ENCODE assay signal across 8 cellular contexts in genomic region chr9:3528466-3528865, GRCh38. TPM values are rescaled to one million over a fixed set of nuclear protein-coding genes. Genes with fewer than 3 reads are reported as not detected.
DNase-seq lines count a peak whose midpoint lies in the region; ATAC-seq and TF ChIP-seq lines count a peak whose summit lies in the region.

No MANE protein-coding gene starts in this region.

- no peak overlapping the region for H3K27ac ChIP-seq in GM23338 (ENCODE audit: low read depth)

- H3K27me3 Mint-ChIP-seq in GM23338 (ENCODE audit: insufficient read depth, low read depth, poor library complexity), result no peaks in the 10 kb centered on the region
- H3K27me3 Mint-ChIP-seq in activated naive CD4-positive, alpha-beta T cell treated with anti-CD3 and anti-CD28 coated beads, Interleukin-2, amount 50 U/mL, for 24 hours, result no peaks in the 10 kb centered on the region

- peaks cover 33% of the 10 kb centered on the region for H3K4me1 Mint-ChIP-seq in GM23338
- H3K4me1 Mint-ChIP-seq in activated naive CD4-positive, alpha-beta T cell treated with anti-CD3 and anti-CD28 coated beads, Interleukin-2, amount 50 U/mL, for 24 hours, result peaks cover 59% of the 10 kb centered on the region

- no peak for DNase-seq in GM23338 (ENCODE audit: low spot score)
- peak; percentile 39 for DNase-seq in SHP77 treated with DMSO at 0.1 percent for 48 hours (lab: John Stamatoyannopoulos, UW)
- DNase-seq in stimulated activated CD4-positive, alpha-beta T cell treated with anti-CD3 and anti-CD28 coated beads, Interleukin-1b, Interleukin-23, amount 100 ng/mL, for 24 hours (ENCODE audit: low read depth in 4 of 4, low spot score in 1 of 4), result peak in 3 of 4 experiments; percentile 21 to 36 (median 25)
- DNase-seq in dedifferentiated amniotic fluid mesenchymal stem cell (ENCODE audit: extremely low spot score), result no peak
- DNase-seq in epidermal melanocyte (ENCODE audit: insufficient read length, low spot score), result no peak

- H3K9me3 Mint-ChIP-seq in GM23338, result no peaks in the 10 kb centered on the region; the same call in 2 of the 3 replicates
- no peaks in the 10 kb centered on the region for H3K9me3 Mint-ChIP-seq in activated naive CD4-positive, alpha-beta T cell treated with anti-CD3 and anti-CD28 coated beads, Interleukin-2, amount 50 U/mL, for 24 hours

- H3K4me1 ChIP-seq in GM23338 (ENCODE audit: insufficient read depth), result peaks cover 24% of the 10 kb centered on the region

- H3K4me3 Mint-ChIP-seq in GM23338, result peak overlapping the region; percentile 90
- H3K4me3 Mint-ChIP-seq in activated naive CD4-positive, alpha-beta T cell treated with anti-CD3 and anti-CD28 coated beads, Interleukin-2, amount 50 U/mL, for 24 hours, result peak overlapping the region; percentile 98

- no peaks in the 10 kb centered on the region for H3K27me3 ChIP-seq in GM23338 (ENCODE audit: insufficient read depth)

- no peaks in the 10 kb centered on the region for H3K36me3 ChIP-seq in GM23338 (ENCODE audit: insufficient read depth)

- H3K79me2 ChIP-seq in GM23338 (replicated peaks; ENCODE audit: insufficient read depth), result peaks cover 60% of the 10 kb centered on the region

- H3K9me2 ChIP-seq in GM23338 (ENCODE audit: insufficient read depth), result no peaks in the 10 kb centered on the region

- no peak overlapping the region for H2AFZ ChIP-seq in GM23338

- peaks cover 25% of the 10 kb centered on the region for H3K36me3 Mint-ChIP-seq in GM23338 (ENCODE audit: low read depth)
- H3K36me3 Mint-ChIP-seq in activated naive CD4-positive, alpha-beta T cell treated with anti-CD3 and anti-CD28 coated beads, Interleukin-2, amount 50 U/mL, for 24 hours, result peaks cover 3% of the 10 kb centered on the region

- peak overlapping the region; percentile 93 for H3K4me3 ChIP-seq in GM23338

- 0 out of 2 replicates have a peak, but pooled peaks cover 4% of the 10 kb centered on the region for H3F3A ChIP-seq in GM23338 (replicated peaks; ENCODE audit: low read depth)

- peak overlapping the region; percentile 55 for H3K27ac Mint-ChIP-seq in GM23338
- peak overlapping the region; percentile 100 for H3K27ac Mint-ChIP-seq in activated naive CD4-positive, alpha-beta T cell treated with anti-CD3 and anti-CD28 coated beads, Interleukin-2, amount 50 U/mL, for 24 hours

- no peak for ATAC-seq in GM23338
- no peak for ATAC-seq in HG02763 (IDR thresholded peaks at IDR 0.05; ENCODE audit: unreplicated experiment)
- ATAC-seq in GM18873 (IDR thresholded peaks at IDR 0.05; ENCODE audit: low FRiP score, unreplicated experiment), result no peak

- TF ChIP-seq CTCF in GM23338 (conservative IDR thresholded peaks at IDR 0.05; ENCODE audit: low read depth in 2 of 2), result no peak

- H4K20me1 ChIP-seq in GM23338 (replicated peaks; ENCODE audit: insufficient read depth), result no peaks in the 10 kb centered on the region

- peak overlapping the region; percentile 90 for H3K4me2 ChIP-seq in GM23338

TF ChIP-seq in GM23338, 12 proteins besides CTCF, POLR2A, EP300 and RAD21 (continues in another document):
- no peak for TF ChIP-seq NANOG (IDR thresholded peaks at IDR 0.05; ENCODE audit: borderline replicate concordance)
- no peak for TF ChIP-seq ZNF331 (CRISPR knock-in tag; IDR thresholded peaks at IDR 0.05; ENCODE audit: low read depth)
- no peak for TF ChIP-seq CREB1 (CRISPR knock-in tag; IDR thresholded peaks at IDR 0.05; ENCODE audit: low read depth)
- no peak for TF ChIP-seq EZH2phosphoT487 (IDR thresholded peaks at IDR 0.05; ENCODE audit: unreplicated experiment)
- TF ChIP-seq EZH2 (IDR thresholded peaks at IDR 0.05; ENCODE audit: low read depth, unreplicated experiment), result no peak
- TF ChIP-seq, protein P1, sequence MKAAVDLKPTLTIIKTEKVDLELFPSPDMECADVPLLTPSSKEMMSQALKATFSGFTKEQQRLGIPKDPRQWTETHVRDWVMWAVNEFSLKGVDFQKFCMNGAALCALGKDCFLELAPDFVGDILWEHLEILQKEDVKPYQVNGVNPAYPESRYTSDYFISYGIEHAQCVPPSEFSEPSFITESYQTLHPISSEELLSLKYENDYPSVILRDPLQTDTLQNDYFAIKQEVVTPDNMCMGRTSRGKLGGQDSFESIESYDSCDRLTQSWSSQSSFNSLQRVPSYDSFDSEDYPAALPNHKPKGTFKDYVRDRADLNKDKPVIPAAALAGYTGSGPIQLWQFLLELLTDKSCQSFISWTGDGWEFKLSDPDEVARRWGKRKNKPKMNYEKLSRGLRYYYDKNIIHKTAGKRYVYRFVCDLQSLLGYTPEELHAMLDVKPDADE (IDR thresholded peaks at IDR 0.05), result no peak
- no peak for TF ChIP-seq POLR2AphosphoS5 (IDR thresholded peaks at IDR 0.05; ENCODE audit: low read depth)
- TF ChIP-seq JUNB (IDR thresholded peaks at IDR 0.05; ENCODE audit: unreplicated experiment), result no peak
- TF ChIP-seq, protein P2, sequence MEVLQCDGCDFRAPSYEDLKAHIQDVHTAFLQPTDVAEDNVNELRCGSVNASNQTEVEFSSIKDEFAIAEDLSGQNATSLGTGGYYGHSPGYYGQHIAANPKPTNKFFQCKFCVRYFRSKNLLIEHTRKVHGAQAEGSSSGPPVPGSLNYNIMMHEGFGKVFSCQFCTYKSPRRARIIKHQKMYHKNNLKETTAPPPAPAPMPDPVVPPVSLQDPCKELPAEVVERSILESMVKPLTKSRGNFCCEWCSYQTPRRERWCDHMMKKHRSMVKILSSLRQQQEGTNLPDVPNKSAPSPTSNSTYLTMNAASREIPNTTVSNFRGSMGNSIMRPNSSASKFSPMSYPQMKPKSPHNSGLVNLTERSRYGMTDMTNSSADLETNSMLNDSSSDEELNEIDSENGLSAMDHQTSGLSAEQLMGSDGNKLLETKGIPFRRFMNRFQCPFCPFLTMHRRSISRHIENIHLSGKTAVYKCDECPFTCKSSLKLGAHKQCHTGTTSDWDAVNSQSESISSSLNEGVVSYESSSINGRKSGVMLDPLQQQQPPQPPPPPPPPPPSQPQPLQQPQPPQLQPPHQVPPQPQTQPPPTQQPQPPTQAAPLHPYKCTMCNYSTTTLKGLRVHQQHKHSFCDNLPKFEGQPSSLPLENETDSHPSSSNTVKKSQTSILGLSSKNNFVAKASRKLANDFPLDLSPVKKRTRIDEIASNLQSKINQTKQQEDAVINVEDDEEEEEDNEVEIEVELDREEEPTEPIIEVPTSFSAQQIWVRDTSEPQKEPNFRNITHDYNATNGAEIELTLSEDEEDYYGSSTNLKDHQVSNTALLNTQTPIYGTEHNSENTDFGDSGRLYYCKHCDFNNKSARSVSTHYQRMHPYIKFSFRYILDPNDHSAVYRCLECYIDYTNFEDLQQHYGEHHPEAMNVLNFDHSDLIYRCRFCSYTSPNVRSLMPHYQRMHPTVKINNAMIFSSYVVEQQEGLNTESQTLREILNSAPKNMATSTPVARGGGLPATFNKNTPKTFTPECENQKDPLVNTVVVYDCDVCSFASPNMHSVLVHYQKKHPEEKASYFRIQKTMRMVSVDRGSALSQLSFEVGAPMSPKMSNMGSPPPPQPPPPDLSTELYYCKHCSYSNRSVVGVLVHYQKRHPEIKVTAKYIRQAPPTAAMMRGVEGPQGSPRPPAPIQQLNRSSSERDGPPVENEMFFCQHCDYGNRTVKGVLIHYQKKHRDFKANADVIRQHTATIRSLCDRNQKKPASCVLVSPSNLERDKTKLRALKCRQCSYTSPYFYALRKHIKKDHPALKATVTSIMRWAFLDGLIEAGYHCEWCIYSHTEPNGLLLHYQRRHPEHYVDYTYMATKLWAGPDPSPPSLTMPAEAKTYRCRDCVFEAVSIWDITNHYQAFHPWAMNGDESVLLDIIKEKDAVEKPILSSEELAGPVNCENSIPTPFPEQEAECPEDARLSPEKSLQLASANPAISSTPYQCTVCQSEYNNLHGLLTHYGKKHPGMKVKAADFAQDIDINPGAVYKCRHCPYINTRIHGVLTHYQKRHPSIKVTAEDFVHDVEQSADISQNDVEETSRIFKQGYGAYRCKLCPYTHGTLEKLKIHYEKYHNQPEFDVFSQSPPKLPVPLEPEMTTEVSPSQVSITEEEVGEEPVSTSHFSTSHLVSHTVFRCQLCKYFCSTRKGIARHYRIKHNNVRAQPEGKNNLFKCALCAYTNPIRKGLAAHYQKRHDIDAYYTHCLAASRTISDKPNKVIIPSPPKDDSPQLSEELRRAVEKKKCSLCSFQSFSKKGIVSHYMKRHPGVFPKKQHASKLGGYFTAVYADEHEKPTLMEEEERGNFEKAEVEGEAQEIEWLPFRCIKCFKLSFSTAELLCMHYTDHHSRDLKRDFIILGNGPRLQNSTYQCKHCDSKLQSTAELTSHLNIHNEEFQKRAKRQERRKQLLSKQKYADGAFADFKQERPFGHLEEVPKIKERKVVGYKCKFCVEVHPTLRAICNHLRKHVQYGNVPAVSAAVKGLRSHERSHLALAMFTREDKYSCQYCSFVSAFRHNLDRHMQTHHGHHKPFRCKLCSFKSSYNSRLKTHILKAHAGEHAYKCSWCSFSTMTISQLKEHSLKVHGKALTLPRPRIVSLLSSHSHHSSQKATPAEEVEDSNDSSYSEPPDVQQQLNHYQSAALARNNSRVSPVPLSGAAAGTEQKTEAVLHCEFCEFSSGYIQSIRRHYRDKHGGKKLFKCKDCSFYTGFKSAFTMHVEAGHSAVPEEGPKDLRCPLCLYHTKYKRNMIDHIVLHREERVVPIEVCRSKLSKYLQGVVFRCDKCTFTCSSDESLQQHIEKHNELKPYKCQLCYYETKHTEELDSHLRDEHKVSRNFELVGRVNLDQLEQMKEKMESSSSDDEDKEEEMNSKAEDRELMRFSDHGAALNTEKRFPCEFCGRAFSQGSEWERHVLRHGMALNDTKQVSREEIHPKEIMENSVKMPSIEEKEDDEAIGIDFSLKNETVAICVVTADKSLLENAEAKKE (CRISPR knock-in tag; IDR thresholded peaks at IDR 0.05), result no peak

RNA-seq across cellular contexts. Expression of gene RFX3, which starts 2.7 kb away (rescaled TPM):
- 16.2 and 22.1 TPM in 2 replicates for total RNA-seq in GM23338 (2014; rRNA removed; shearing (Covaris generic))
- 7.5 and 9.8 TPM in 2 replicates for polyA plus RNA-seq in GM23338 (2016; fragmentation: Nextera tagmentation; extraction: Ambion mirVana)

Comparison
In these comparisons a context has a peak if more than half of its experiments do, and no peak if none do; other contexts are left out.
1. DNase-seq: peak in SHP77 treated with DMSO at 0.1 percent for 48 hours (single experiment) and stimulated activated CD4-positive, alpha-beta T cell treated with anti-CD3 and anti-CD28 coated beads, Interleukin-1b, Interleukin-23, amount 100 ng/mL, for 24 hours (3 of 4); none in GM23338 (single experiment), dedifferentiated amniotic fluid mesenchymal stem cell (single experiment) and epidermal melanocyte (single experiment).